ENCODE assay signal across 9 cellular contexts in genomic region chr2:116769515-116769914, GRCh38.
"Had no signal": no experiment of that assay in that cellular context is flagged by ENCODE, and none has a peak within 500 bp of the region (broad histone marks: within the 10 kb centered on the region; RNA-seq: fewer than 3 reads in every experiment).

No MANE protein-coding gene starts in this region.

- H3K9ac ChIP-seq: GM23248, KMS-11 had no signal

- H2AFZ ChIP-seq: GM23248 had no signal

- H3K4me3 ChIP-seq: GM23248 had no signal

- H3K27ac ChIP-seq: GM23248, KMS-11 had no signal

- H3K4me2 ChIP-seq: KMS-11 had no signal

- DNase-seq: GM23248, GOT3, H9, HCEC 1CT, Karpas-422, KBM-7 had no signal

- FAIRE-seq: H54, HTR-8/SVneo had no signal
